Comparison of ENCODE assay signal across 1 cellular context in the genomic region with DNA sequence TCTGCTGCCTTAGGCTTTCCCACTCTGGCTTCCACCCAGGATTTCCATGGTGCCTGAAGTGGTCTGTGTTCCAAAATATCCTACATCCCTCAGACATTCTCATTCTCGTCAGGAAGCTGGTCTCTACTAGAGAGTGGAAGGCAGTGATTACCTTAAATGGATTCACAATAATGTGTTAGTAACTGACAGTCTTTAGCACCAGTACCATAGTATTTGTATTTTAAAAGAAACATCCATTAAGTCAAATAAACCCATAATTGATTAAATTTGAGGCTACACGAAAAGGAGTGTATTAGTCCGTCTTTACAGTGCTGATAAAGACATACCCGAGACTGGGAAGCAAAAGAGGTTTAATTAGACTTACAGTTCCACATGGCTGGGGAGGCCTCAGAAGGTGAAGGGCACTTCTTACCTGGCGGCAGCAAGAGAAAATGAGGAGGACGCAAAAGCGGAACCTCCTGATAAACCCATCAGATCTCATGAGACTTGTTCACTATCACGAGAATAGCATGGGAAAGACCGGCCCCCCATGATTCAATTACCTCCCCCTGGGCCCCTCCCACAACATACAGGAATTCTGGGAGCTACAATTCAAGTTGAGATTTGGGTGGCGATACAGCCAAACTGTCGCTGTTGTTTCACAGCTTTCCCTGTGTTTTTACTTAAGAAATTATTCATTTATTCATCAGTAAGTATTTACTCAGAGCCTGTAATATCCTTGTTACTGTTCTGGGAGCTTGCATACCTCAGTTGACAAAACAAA.
TF ChIP-seq lines count a peak whose summit lies in the region.

No MANE protein-coding gene starts in this region.

TF ChIP-seq in K562, 482 proteins besides CTCF, POLR2A, EP300 and RAD21 (continued from another document and continues in another):
- TF ChIP-seq MXD1 (CRISPR knock-in tag; IDR thresholded peaks at IDR 0.05; ENCODE audit: borderline replicate concordance, poor library complexity, severe bottlenecking) (peak; percentile 68), ZNF311 (CRISPR knock-in tag; IDR thresholded peaks at IDR 0.05) (no peak), ARHGAP35 (IDR thresholded peaks at IDR 0.05; ENCODE audit: partially characterized antibody) (peak; percentile 86), ATF4 (CRISPR knock-in tag; IDR thresholded peaks at IDR 0.05) (0 out of 2 replicates have a peak, but pooled peaks have one; percentile 39), CCNT2 (IDR thresholded peaks at IDR 0.05; ENCODE audit: borderline replicate concordance, extremely low read depth, insufficient read length, low read depth, low read length) (no peak), NR2C2 (CRISPR knock-in tag; IDR thresholded peaks at IDR 0.05) (no peak), NR2C2 (tag; IDR thresholded peaks at IDR 0.05) (peak; percentile 60), EP400 (IDR thresholded peaks at IDR 0.05) (peak; percentile 95), HMGXB4 (CRISPR knock-in tag; IDR thresholded peaks at IDR 0.05) (peak; percentile 68), ZNF274 (IDR thresholded peaks at IDR 0.05; ENCODE audit: borderline replicate concordance, low read depth, low read length) (no peak), GTF2A2 (tag; IDR thresholded peaks at IDR 0.05) (peak; percentile 82; the same call in 1 of the 2 replicates), HNRNPH1 (optimal IDR thresholded peaks at IDR 0.05; ENCODE audit: low read depth, low read length) (no peak), MITF (IDR thresholded peaks at IDR 0.05) (0 out of 2 replicates have a peak, but pooled peaks have one; percentile 29), FOXK2 (conservative IDR thresholded peaks at IDR 0.05 in 1 of 2, IDR thresholded peaks at IDR 0.05 in 1 of 2; ENCODE audit: low read depth in 2 of 2) (peak in 1 of 2 experiments; percentile 7; a peak in 1 of 4 replicates), ZNF121 (CRISPR knock-in tag; conservative IDR thresholded peaks at IDR 0.05) (no peak), CHCHD3 (CRISPR knock-in tag; IDR thresholded peaks at IDR 0.05) (peak; percentile 78; the same call in 1 of the 2 replicates), TAL1 (IDR thresholded peaks at IDR 0.05) (no peak), ZNF134 (CRISPR knock-in tag; conservative IDR thresholded peaks at IDR 0.05) (no peak)
- TF ChIP-seq, protein P1, sequence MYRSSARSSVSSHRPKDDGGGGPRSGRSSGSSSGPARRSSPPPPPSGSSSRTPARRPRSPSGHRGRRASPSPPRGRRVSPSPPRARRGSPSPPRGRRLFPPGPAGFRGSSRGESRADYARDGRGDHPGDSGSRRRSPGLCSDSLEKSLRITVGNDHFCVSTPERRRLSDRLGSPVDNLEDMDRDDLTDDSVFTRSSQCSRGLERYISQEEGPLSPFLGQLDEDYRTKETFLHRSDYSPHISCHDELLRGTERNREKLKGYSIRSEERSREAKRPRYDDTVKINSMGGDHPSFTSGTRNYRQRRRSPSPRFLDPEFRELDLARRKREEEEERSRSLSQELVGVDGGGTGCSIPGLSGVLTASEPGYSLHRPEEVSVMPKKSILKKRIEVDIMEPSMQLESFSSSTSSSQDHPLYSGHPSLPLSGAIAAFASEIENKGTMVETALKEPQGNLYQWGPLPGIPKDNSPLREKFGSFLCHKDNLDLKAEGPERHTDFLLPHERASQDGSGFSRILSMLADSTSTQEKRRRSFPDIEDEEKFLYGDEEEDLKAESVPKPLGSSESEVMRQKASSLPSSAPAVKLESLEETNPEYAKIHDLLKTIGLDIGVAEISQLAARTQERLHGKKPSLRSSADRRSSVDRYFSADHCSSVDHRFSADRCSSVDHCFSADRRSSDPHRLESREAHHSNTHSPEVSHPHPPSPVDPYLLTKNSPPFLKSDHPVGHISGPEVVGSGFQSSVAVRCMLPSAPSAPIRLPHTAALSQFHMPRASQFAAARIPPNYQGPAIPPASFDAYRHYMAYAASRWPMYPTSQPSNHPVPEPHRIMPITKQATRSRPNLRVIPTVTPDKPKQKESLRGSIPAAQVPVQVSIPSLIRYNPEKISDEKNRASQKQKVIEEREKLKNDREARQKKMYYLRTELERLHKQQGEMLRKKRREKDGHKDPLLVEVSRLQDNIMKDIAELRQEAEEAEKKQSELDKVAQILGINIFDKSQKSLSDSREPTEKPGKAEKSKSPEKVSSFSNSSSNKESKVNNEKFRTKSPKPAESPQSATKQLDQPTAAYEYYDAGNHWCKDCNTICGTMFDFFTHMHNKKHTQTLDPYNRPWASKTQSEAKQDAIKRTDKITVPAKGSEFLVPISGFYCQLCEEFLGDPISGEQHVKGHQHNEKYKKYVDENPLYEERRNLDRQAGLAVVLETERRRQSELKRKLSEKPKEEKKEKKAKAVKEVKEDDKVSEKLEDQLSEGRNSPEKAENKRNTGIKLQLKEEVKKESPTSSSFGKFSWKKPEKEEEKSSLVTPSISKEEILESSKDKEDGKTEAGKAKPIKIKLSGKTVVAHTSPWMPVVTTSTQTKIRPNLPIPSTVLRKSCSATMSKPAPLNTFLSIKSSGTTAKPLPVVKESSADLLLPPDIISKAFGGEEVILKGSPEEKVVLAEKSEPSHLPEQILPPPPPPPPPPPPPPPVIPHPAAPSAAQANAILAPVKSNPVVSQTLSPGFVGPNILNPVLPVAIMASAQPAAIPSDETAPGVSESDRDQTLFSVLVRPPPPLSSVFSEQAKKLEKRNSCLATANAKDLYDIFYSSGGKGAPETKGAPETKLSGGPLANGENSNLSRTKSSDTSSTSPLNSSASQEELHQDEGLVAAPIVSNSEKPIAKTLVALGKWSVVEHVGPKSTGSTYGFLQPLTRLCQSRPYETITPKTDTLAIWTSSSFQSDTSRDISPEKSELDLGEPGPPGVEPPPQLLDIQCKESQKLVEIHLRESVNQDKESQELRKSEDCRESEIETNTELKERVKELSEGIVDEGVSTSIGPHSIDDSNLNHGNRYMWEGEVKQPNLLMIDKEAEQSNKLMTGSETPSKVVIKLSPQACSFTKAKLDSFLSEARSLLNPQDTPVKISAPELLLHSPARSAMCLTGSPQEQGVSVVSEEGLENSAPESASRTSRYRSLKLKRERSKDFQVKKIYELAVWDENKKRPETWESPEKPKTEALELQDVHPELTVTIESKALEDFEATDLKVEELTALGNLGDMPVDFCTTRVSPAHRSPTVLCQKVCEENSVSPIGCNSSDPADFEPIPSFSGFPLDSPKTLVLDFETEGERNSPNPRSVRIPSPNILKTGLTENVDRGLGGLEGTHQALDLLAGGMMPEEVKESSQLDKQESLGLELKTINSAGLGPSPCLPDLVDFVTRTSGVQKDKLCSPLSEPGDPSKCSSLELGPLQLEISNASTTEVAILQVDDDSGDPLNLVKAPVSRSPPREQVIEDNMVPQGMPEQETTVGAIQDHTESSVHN (IDR thresholded peaks at IDR 0.05; ENCODE audit: borderline replicate concordance in 1 of 2, low read depth in 1 of 2), result 0 out of 4 replicates have a peak, but pooled peaks of 1 of the 2 experiments have one; percentile 32
- TF ChIP-seq, protein P2, sequence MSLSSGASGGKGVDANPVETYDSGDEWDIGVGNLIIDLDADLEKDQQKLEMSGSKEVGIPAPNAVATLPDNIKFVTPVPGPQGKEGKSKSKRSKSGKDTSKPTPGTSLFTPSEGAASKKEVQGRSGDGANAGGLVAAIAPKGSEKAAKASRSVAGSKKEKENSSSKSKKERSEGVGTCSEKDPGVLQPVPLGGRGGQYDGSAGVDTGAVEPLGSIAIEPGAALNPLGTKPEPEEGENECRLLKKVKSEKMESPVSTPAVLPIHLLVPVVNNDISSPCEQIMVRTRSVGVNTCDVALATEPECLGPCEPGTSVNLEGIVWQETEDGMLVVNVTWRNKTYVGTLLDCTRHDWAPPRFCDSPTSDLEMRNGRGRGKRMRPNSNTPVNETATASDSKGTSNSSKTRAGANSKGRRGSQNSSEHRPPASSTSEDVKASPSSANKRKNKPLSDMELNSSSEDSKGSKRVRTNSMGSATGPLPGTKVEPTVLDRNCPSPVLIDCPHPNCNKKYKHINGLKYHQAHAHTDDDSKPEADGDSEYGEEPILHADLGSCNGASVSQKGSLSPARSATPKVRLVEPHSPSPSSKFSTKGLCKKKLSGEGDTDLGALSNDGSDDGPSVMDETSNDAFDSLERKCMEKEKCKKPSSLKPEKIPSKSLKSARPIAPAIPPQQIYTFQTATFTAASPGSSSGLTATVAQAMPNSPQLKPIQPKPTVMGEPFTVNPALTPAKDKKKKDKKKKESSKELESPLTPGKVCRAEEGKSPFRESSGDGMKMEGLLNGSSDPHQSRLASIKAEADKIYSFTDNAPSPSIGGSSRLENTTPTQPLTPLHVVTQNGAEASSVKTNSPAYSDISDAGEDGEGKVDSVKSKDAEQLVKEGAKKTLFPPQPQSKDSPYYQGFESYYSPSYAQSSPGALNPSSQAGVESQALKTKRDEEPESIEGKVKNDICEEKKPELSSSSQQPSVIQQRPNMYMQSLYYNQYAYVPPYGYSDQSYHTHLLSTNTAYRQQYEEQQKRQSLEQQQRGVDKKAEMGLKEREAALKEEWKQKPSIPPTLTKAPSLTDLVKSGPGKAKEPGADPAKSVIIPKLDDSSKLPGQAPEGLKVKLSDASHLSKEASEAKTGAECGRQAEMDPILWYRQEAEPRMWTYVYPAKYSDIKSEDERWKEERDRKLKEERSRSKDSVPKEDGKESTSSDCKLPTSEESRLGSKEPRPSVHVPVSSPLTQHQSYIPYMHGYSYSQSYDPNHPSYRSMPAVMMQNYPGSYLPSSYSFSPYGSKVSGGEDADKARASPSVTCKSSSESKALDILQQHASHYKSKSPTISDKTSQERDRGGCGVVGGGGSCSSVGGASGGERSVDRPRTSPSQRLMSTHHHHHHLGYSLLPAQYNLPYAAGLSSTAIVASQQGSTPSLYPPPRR (CRISPR knock-in tag; IDR thresholded peaks at IDR 0.05; ENCODE audit: borderline replicate concordance), result peak; percentile 50; the same call in 1 of the 2 replicates
- TF ChIP-seq, protein P3, sequence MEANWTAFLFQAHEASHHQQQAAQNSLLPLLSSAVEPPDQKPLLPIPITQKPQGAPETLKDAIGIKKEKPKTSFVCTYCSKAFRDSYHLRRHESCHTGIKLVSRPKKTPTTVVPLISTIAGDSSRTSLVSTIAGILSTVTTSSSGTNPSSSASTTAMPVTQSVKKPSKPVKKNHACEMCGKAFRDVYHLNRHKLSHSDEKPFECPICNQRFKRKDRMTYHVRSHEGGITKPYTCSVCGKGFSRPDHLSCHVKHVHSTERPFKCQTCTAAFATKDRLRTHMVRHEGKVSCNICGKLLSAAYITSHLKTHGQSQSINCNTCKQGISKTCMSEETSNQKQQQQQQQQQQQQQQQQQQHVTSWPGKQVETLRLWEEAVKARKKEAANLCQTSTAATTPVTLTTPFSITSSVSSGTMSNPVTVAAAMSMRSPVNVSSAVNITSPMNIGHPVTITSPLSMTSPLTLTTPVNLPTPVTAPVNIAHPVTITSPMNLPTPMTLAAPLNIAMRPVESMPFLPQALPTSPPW (CRISPR knock-in tag; IDR thresholded peaks at IDR 0.05), result peak; percentile 94
- TF ChIP-seq, protein P4, sequence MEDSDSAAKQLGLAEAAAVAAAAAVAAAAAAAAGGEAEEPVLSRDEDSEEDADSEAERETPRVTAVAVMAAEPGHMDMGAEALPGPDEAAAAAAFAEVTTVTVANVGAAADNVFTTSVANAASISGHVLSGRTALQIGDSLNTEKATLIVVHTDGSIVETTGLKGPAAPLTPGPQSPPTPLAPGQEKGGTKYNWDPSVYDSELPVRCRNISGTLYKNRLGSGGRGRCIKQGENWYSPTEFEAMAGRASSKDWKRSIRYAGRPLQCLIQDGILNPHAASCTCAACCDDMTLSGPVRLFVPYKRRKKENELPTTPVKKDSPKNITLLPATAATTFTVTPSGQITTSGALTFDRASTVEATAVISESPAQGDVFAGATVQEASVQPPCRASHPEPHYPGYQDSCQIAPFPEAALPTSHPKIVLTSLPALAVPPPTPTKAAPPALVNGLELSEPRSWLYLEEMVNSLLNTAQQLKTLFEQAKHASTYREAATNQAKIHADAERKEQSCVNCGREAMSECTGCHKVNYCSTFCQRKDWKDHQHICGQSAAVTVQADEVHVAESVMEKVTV (CRISPR knock-in tag; IDR thresholded peaks at IDR 0.05), result peak; percentile 21; the same call in 1 of the 2 replicates
